In the genomic region with DNA sequence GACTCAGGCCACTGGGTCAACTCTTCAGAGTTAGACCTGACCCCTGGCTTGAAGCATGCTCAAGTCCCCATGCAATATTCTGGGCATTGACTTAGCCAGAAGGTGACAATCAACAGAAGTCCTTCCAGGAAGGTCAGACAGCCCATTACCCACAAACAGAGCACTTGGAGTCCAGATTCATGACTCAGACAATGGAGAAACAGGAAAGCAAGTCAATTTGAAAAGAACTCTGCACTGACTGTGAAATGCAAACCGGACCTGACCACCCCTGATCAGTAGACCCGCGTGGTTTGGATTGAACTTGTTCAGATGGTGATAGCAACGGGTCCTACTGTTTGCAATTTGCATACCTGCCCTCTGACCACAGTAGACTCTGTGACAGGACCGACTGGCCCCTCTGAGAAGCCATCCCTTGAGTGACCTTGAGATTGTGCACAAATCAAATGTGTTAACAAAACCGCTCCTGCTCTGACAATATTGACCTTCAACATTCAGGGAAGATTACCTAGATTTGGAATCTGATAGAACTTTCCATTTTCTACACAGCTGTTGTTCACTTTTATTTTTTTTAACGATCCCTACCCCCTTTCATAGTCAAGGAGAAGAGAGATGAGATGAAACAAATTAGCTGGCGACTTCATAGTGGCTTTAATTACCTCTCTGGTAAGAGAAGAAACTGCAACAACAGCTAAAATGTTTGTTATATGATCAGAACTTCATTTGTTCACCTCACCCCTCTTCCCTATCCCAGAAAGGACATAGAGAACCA, we compare ENCODE assay signal across 1 cellular context.
A peak's percentile ranks its signal among the peaks of the same experiment; 100 is the strongest.
TF ChIP-seq lines count a peak whose summit lies in the region.

No MANE protein-coding gene starts in this region.

TF ChIP-seq in HepG2, 621 proteins besides CTCF, POLR2A, EP300 and RAD21 (continued from another document and continues in another):
- TF ChIP-seq ZNF205 (CRISPR knock-in tag; IDR thresholded peaks at IDR 0.05) (no peak; the same call in 1 of the 2 replicates), ZNF816 (CRISPR knock-in tag; IDR thresholded peaks at IDR 0.05; ENCODE audit: borderline replicate concordance) (no peak; the same call in none of the 2 replicates), ARID5B (CRISPR knock-in tag; IDR thresholded peaks at IDR 0.05) (peak; percentile 98), KDM5A (IDR thresholded peaks at IDR 0.05; ENCODE audit: borderline replicate concordance, low read length) (peak; percentile 17; the same call in 1 of the 2 replicates), ZNF138 (CRISPR knock-in tag; IDR thresholded peaks at IDR 0.05; ENCODE audit: low read depth) (no peak), TCF7L2 (IDR thresholded peaks at IDR 0.05; ENCODE audit: low read depth, low read length) (no peak; the same call in 1 of the 2 replicates), ZFP82 (CRISPR knock-in tag; IDR thresholded peaks at IDR 0.05; ENCODE audit: borderline replicate concordance) (no peak; the same call in 1 of the 2 replicates), ZNF615 (CRISPR knock-in tag; IDR thresholded peaks at IDR 0.05; ENCODE audit: borderline replicate concordance) (no peak), CREB1 (IDR thresholded peaks at IDR 0.05) (no peak), CREB1 (CRISPR knock-in tag; IDR thresholded peaks at IDR 0.05) (peak; percentile 71), KAT8 (CRISPR knock-in tag; IDR thresholded peaks at IDR 0.05) (peak; percentile 31; the same call in 1 of the 2 replicates), NR1H2 (CRISPR knock-in tag; IDR thresholded peaks at IDR 0.05; ENCODE audit: borderline replicate concordance, low read depth) (no peak), ZNF256 (CRISPR knock-in tag; conservative IDR thresholded peaks at IDR 0.05) (no peak), ZNF460 (CRISPR knock-in tag; IDR thresholded peaks at IDR 0.05; ENCODE audit: borderline replicate concordance) (no peak), RARA (CRISPR knock-in tag; IDR thresholded peaks at IDR 0.05) (peak; percentile 93), ZNF772 (CRISPR knock-in tag; IDR thresholded peaks at IDR 0.05) (no peak), NR2F2 (IDR thresholded peaks at IDR 0.05; ENCODE audit: borderline replicate concordance, low read depth) (peak; percentile 77), ZNF124 (CRISPR knock-in tag; IDR thresholded peaks at IDR 0.05) (no peak), ZNF773 (CRISPR knock-in tag; IDR thresholded peaks at IDR 0.05; ENCODE audit: borderline replicate concordance) (no peak), ZMAT3 (CRISPR knock-in tag; conservative IDR thresholded peaks at IDR 0.05) (no peak), SMAD9 (CRISPR knock-in tag; IDR thresholded peaks at IDR 0.05) (no peak), ZNF782 (CRISPR knock-in tag; IDR thresholded peaks at IDR 0.05; ENCODE audit: borderline replicate concordance) (no peak; the same call in 1 of the 2 replicates), THRA (CRISPR knock-in tag; IDR thresholded peaks at IDR 0.05; ENCODE audit: borderline replicate concordance) (peak; percentile 65; the same call in 1 of the 2 replicates), ZNF160 (CRISPR knock-in tag; IDR thresholded peaks at IDR 0.05) (no peak), ZNF616 (CRISPR knock-in tag; IDR thresholded peaks at IDR 0.05; ENCODE audit: low read depth) (no peak), AGO1 (IDR thresholded peaks at IDR 0.05; ENCODE audit: low read depth, low read length, poor library complexity, severe bottlenecking) (no peak), CBX1 (IDR thresholded peaks at IDR 0.05; ENCODE audit: low read depth) (no peak), ZSCAN12 (CRISPR knock-in tag; IDR thresholded peaks at IDR 0.05) (no peak), MTF2 (CRISPR knock-in tag; IDR thresholded peaks at IDR 0.05; ENCODE audit: borderline replicate concordance) (no peak), ZNF549 (CRISPR knock-in tag; IDR thresholded peaks at IDR 0.05) (no peak), ISX (CRISPR knock-in tag; conservative IDR thresholded peaks at IDR 0.05) (no peak), RBFOX2 (IDR thresholded peaks at IDR 0.05; ENCODE audit: low read depth, low read length) (no peak), ZNF224 (CRISPR knock-in tag; IDR thresholded peaks at IDR 0.05) (no peak), BATF2 (CRISPR knock-in tag; IDR thresholded peaks at IDR 0.05) (no peak), MED8 (CRISPR knock-in tag; IDR thresholded peaks at IDR 0.05; ENCODE audit: insufficient replicate concordance) (peak; percentile 77), GABPB1 (CRISPR knock-in tag; IDR thresholded peaks at IDR 0.05) (peak; percentile 48; the same call in 1 of the 2 replicates), ZNF768 (CRISPR knock-in tag; IDR thresholded peaks at IDR 0.05) (no peak), SIX1 (CRISPR knock-in tag; IDR thresholded peaks at IDR 0.05; ENCODE audit: borderline replicate concordance) (no peak), ZNF383 (CRISPR knock-in tag; IDR thresholded peaks at IDR 0.05; ENCODE audit: borderline replicate concordance) (no peak), ZNF7 (CRISPR knock-in tag; IDR thresholded peaks at IDR 0.05) (no peak), ZC3H13 (CRISPR knock-in tag; IDR thresholded peaks at IDR 0.05) (peak; percentile 38; the same call in 1 of the 2 replicates), ZNF678 (CRISPR knock-in tag; IDR thresholded peaks at IDR 0.05) (no peak), MAZ (IDR thresholded peaks at IDR 0.05; ENCODE audit: borderline replicate concordance, low read depth, low read length) (no peak), MAZ (CRISPR knock-in tag; IDR thresholded peaks at IDR 0.05; ENCODE audit: low read depth) (no peak), ZNF484 (CRISPR knock-in tag; IDR thresholded peaks at IDR 0.05; ENCODE audit: borderline replicate concordance, low read depth) (no peak), POLR2AphosphoS2 (IDR thresholded peaks at IDR 0.05; ENCODE audit: low read depth, low read length) (no peak), ZBTB21 (CRISPR knock-in tag; IDR thresholded peaks at IDR 0.05) (no peak), ZNF614 (CRISPR knock-in tag; IDR thresholded peaks at IDR 0.05; ENCODE audit: borderline replicate concordance) (peak; percentile 75), ZSCAN29 (CRISPR knock-in tag; conservative IDR thresholded peaks at IDR 0.05) (peak; percentile 78; the same call in 1 of the 2 replicates)
- TF ChIP-seq, protein P1, sequence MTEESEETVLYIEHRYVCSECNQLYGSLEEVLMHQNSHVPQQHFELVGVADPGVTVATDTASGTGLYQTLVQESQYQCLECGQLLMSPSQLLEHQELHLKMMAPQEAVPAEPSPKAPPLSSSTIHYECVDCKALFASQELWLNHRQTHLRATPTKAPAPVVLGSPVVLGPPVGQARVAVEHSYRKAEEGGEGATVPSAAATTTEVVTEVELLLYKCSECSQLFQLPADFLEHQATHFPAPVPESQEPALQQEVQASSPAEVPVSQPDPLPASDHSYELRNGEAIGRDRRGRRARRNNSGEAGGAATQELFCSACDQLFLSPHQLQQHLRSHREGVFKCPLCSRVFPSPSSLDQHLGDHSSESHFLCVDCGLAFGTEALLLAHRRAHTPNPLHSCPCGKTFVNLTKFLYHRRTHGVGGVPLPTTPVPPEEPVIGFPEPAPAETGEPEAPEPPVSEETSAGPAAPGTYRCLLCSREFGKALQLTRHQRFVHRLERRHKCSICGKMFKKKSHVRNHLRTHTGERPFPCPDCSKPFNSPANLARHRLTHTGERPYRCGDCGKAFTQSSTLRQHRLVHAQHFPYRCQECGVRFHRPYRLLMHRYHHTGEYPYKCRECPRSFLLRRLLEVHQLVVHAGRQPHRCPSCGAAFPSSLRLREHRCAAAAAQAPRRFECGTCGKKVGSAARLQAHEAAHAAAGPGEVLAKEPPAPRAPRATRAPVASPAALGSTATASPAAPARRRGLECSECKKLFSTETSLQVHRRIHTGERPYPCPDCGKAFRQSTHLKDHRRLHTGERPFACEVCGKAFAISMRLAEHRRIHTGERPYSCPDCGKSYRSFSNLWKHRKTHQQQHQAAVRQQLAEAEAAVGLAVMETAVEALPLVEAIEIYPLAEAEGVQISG (CRISPR knock-in tag; IDR thresholded peaks at IDR 0.05) = peak; percentile 31
- TF ChIP-seq, protein P2, sequence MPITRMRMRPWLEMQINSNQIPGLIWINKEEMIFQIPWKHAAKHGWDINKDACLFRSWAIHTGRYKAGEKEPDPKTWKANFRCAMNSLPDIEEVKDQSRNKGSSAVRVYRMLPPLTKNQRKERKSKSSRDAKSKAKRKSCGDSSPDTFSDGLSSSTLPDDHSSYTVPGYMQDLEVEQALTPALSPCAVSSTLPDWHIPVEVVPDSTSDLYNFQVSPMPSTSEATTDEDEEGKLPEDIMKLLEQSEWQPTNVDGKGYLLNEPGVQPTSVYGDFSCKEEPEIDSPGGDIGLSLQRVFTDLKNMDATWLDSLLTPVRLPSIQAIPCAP (CRISPR knock-in tag; IDR thresholded peaks at IDR 0.05; ENCODE audit: low read depth) = no peak
- TF ChIP-seq, protein P3, sequence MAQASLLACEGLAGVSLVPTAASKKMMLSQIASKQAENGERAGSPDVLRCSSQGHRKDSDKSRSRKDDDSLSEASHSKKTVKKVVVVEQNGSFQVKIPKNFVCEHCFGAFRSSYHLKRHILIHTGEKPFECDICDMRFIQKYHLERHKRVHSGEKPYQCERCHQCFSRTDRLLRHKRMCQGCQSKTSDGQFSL (CRISPR knock-in tag; IDR thresholded peaks at IDR 0.05) = no peak
- TF ChIP-seq, protein P4, sequence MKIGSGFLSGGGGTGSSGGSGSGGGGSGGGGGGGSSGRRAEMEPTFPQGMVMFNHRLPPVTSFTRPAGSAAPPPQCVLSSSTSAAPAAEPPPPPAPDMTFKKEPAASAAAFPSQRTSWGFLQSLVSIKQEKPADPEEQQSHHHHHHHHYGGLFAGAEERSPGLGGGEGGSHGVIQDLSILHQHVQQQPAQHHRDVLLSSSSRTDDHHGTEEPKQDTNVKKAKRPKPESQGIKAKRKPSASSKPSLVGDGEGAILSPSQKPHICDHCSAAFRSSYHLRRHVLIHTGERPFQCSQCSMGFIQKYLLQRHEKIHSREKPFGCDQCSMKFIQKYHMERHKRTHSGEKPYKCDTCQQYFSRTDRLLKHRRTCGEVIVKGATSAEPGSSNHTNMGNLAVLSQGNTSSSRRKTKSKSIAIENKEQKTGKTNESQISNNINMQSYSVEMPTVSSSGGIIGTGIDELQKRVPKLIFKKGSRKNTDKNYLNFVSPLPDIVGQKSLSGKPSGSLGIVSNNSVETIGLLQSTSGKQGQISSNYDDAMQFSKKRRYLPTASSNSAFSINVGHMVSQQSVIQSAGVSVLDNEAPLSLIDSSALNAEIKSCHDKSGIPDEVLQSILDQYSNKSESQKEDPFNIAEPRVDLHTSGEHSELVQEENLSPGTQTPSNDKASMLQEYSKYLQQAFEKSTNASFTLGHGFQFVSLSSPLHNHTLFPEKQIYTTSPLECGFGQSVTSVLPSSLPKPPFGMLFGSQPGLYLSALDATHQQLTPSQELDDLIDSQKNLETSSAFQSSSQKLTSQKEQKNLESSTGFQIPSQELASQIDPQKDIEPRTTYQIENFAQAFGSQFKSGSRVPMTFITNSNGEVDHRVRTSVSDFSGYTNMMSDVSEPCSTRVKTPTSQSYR (CRISPR knock-in tag; IDR thresholded peaks at IDR 0.05; ENCODE audit: borderline replicate concordance) = no peak
